ENCODE assay signal across 9 cellular contexts in genomic region chr1:54377040-54377691, GRCh38. TPM values are rescaled to one million over a fixed set of nuclear protein-coding genes. Genes with fewer than 3 reads are reported as not detected.
DNase-seq lines count a peak whose midpoint lies in the region; ATAC-seq and TF ChIP-seq lines count a peak whose summit lies in the region.
"Had no signal": no experiment of that assay in that cellular context is flagged by ENCODE, and none has a peak within 500 bp of the region (broad histone marks: within the 10 kb centered on the region; RNA-seq: fewer than 3 reads in every experiment).

No MANE protein-coding gene starts in this region.

- DNase-seq in CD8-positive, alpha-beta T cell, result no peak
- no peak for DNase-seq in activated naive CD8-positive, alpha-beta T cell treated with anti-CD3 and anti-CD28 coated beads, Interleukin-2, amount 10 ng/mL, durations not matched to agents 7 days and 5 days
- DNase-seq in mesendoderm (peak; percentile 59), NCI-H524 treated with DMSO at 0.1 percent for 48 hours (lab: John Stamatoyannopoulos, UW) (no peak), middle frontal gyrus (ENCODE audit: extremely low spot score, low spot score) (no peak), NK-92 (lab: John Stamatoyannopoulos, UW; ENCODE audit: unreplicated experiment) (no peak)
- no peak for DNase-seq in activated CD4-positive, alpha-beta T cell treated with anti-CD3 and anti-CD28 coated beads for 48 hours
- DNase-seq: DMS153 had no signal

- peaks cover 82% of the 10 kb centered on the region for H3K79me2 ChIP-seq in mesendoderm (ENCODE audit: control insufficient read depth, insufficient read depth, low read length)

- WGBS in mesendoderm (ENCODE audit: extremely low coverage, insufficient coverage, low lambda C conversion rate), result no CpG with 5 or more reads among the region's 8 CpGs

- H3K9me3 ChIP-seq in CD8-positive, alpha-beta T cell (ENCODE audit: low read length), result no peaks in the 10 kb centered on the region

- peaks cover 88% of the 10 kb centered on the region for H3K4me1 Mint-ChIP-seq in CD8-positive, alpha-beta T cell (ENCODE audit: low read depth)
- H3K4me1 Mint-ChIP-seq in activated naive CD8-positive, alpha-beta T cell treated with anti-CD3 and anti-CD28 coated beads, Interleukin-2, amount 10 ng/mL, durations not matched to agents 7 days and 5 days, result peaks cover 70% of the 10 kb centered on the region

- peak overlapping the region; percentile 35 for H3K4me3 Mint-ChIP-seq in CD8-positive, alpha-beta T cell
- H3K4me3 Mint-ChIP-seq in activated naive CD8-positive, alpha-beta T cell treated with anti-CD3 and anti-CD28 coated beads, Interleukin-2, amount 10 ng/mL, durations not matched to agents 7 days and 5 days, result peak overlapping the region; percentile 43

- TF ChIP-seq CTCF in CD8-positive, alpha-beta T cell (IDR thresholded peaks at IDR 0.05), result no peak

- H2BK15ac ChIP-seq in mesendoderm (replicated peaks; ENCODE audit: low read depth), result no peak overlapping the region

- H3K9me3 Mint-ChIP-seq in CD8-positive, alpha-beta T cell, result no peaks in the 10 kb centered on the region
- no peaks in the 10 kb centered on the region for H3K9me3 Mint-ChIP-seq in activated naive CD8-positive, alpha-beta T cell treated with anti-CD3 and anti-CD28 coated beads, Interleukin-2, amount 10 ng/mL, durations not matched to agents 7 days and 5 days

- H3K27ac ChIP-seq in CD8-positive, alpha-beta T cell (ENCODE audit: low read depth, low read length), result no peak overlapping the region
- H3K27ac ChIP-seq in mesendoderm (ENCODE audit: low read depth, low read length), result no peak overlapping the region

- H3K27ac Mint-ChIP-seq in CD8-positive, alpha-beta T cell, result peak overlapping the region; percentile 82
- H3K27ac Mint-ChIP-seq in activated naive CD8-positive, alpha-beta T cell treated with anti-CD3 and anti-CD28 coated beads, Interleukin-2, amount 10 ng/mL, durations not matched to agents 7 days and 5 days, result peak overlapping the region; percentile 71

- H2BK5ac ChIP-seq in mesendoderm (ENCODE audit: low read length), result no peak overlapping the region

- H3K18ac ChIP-seq in mesendoderm (ENCODE audit: low read length), result no peak overlapping the region

- no peak overlapping the region for H4K8ac ChIP-seq in mesendoderm (ENCODE audit: low read depth, low read length)

- no peak overlapping the region for H3K4me2 ChIP-seq in mesendoderm (ENCODE audit: low read length)

- CTCF ChIA-PET in CD8-positive, alpha-beta T cell (lab: Charles Lee), result no interaction called here

- H3K56ac ChIP-seq in mesendoderm (ENCODE audit: low read length), result peak overlapping the region; percentile 49

- no peak overlapping the region for H2BK120ac ChIP-seq in mesendoderm (ENCODE audit: low read depth, low read length)

- POLR2A ChIA-PET in CD8-positive, alpha-beta T cell (lab: Charles Lee), result no interaction called here
- POLR2A ChIA-PET in activated naive CD8-positive, alpha-beta T cell treated with anti-CD3 and anti-CD28 coated beads, Interleukin-2, amount 10 ng/mL, durations not matched to agents 7 days and 5 days (lab: Charles Lee), result no interaction called here

- H3K27me3 Mint-ChIP-seq in CD8-positive, alpha-beta T cell (ENCODE audit: low read depth), result no peaks in the 10 kb centered on the region
- H3K27me3 Mint-ChIP-seq in activated naive CD8-positive, alpha-beta T cell treated with anti-CD3 and anti-CD28 coated beads, Interleukin-2, amount 10 ng/mL, durations not matched to agents 7 days and 5 days, result no peaks in the 10 kb centered on the region

- no peaks in the 10 kb centered on the region for H3K27me3 ChIP-seq in CD8-positive, alpha-beta T cell (ENCODE audit: insufficient read depth, low read length)
- H3K27me3 ChIP-seq in mesendoderm (ENCODE audit: insufficient read depth, low read length, poor library complexity), result no peaks in the 10 kb centered on the region

- no peaks in the 10 kb centered on the region for H3K36me3 ChIP-seq in CD8-positive, alpha-beta T cell (ENCODE audit: insufficient read depth, low read length)
- no peaks in the 10 kb centered on the region for H3K36me3 ChIP-seq in mesendoderm (ENCODE audit: control insufficient read depth, insufficient read depth, low read length)

- H3K9ac ChIP-seq in mesendoderm (ENCODE audit: low read length), result peak overlapping the region; percentile 5

- H3K4ac ChIP-seq in mesendoderm (ENCODE audit: low read depth, low read length), result no peak overlapping the region

- H3K36me3 Mint-ChIP-seq in CD8-positive, alpha-beta T cell, result peaks cover 29% of the 10 kb centered on the region
- peaks cover 21% of the 10 kb centered on the region for H3K36me3 Mint-ChIP-seq in activated naive CD8-positive, alpha-beta T cell treated with anti-CD3 and anti-CD28 coated beads, Interleukin-2, amount 10 ng/mL, durations not matched to agents 7 days and 5 days

- H3K4me3 ChIP-seq in CD8-positive, alpha-beta T cell (ENCODE audit: low read depth, low read length), result no peak overlapping the region
- H3K4me3 ChIP-seq in mesendoderm (ENCODE audit: low read length), result no peak overlapping the region

- intact Hi-C loops in CD8-positive, alpha-beta T cell (cut with DNase I, micrococcal nuclease), result no loop called here

- H2AK5ac ChIP-seq in mesendoderm (ENCODE audit: low read length), result no peak overlapping the region

- H3K23ac ChIP-seq in mesendoderm (ENCODE audit: low read length), result no peak overlapping the region

- H3K4me1 ChIP-seq in CD8-positive, alpha-beta T cell (ENCODE audit: insufficient read depth, low read length), result peaks cover 84% of the 10 kb centered on the region
- peaks cover 38% of the 10 kb centered on the region for H3K4me1 ChIP-seq in mesendoderm (ENCODE audit: control insufficient read depth, low read depth, low read length)

- no peak overlapping the region for H4K5ac ChIP-seq in mesendoderm (ENCODE audit: low read length)

- ATAC-seq in CD8-positive, alpha-beta T cell, result no peak
- ATAC-seq in HG02852 (IDR thresholded peaks at IDR 0.05; ENCODE audit: unreplicated experiment), result peak; percentile 2
- no peak for ATAC-seq in activated naive CD8-positive, alpha-beta T cell treated with anti-CD3 and anti-CD28 coated beads, Interleukin-2, amount 10 ng/mL, durations not matched to agents 7 days and 5 days (ENCODE audit: low read depth)

- peaks cover 35% of the 10 kb centered on the region for H3K79me1 ChIP-seq in mesendoderm (ENCODE audit: low read length)

RNA-seq across cellular contexts. Expression of gene SSBP3, which starts 29.0 kb away (rescaled TPM):
- total RNA-seq in CD8-positive, alpha-beta T cell, result 10 to 100 TPM; 41.5 to 47.7 TPM
- total RNA-seq in activated naive CD8-positive, alpha-beta T cell treated with anti-CD3 and anti-CD28 coated beads, Interleukin-2, amount 10 ng/mL, durations not matched to agents 7 days and 5 days, result 100 to 1,000 TPM; 109 to 126 TPM
- 143 TPM for polyA plus RNA-seq in mesendoderm (2013, experiment 1 of 2)
- 152 TPM for polyA plus RNA-seq in mesendoderm (2013, experiment 2 of 2)
